ENCODE assay signal across 7 cellular contexts in the genomic region with DNA sequence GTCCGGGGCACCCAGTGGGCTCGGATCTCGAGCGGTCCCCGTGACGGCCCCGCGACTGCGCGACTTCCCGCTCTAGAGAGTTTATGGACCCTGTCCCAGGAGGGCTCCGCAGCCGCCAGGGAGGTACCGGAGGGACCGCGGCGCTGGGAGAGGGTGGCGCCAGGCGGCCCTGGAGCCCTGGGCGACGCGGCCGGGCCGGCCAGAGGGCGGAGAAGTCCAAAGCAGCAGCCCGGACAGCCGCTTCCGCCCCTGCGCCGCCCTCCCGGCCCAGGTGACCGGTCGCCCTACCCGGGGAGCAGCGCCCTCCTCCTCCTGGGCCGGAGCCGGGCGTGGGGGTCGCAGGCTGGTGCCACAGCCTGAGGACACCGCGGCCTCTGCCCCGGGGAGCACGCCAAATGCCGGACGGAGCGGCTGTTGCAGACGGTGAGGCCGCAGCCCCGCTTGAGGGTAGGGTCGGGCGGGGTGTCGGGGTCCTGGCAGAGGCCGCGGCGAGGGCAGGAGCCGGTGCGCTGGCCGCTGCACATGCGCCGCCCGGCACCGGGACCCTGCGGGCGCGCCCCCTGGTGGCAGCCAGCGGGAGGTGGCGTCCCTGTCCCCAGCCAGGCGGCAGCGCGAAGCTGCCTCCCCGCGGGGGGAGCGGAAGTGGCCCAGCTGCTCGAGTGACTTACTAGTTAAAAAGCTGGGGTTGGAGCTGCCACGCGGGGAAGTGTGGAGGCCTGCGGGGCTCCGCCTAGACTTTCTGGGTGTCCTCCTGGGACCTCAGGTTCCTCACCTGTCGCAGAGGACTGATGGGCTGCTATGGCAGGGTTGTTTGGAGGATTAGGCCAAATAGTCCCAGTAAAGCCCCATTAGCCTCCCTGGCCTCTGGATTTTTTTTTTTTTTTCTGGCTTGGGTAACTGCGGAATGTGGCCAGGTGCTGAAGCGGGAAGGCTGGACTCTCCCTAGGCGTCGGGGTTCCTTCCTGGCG. TPM values are rescaled to one million over a fixed set of nuclear protein-coding genes. Genes with fewer than 3 reads are reported as not detected.
A peak's percentile ranks its signal among the peaks of the same experiment; 100 is the strongest.
DNase-seq lines count a peak whose midpoint lies in the region; ATAC-seq and TF ChIP-seq lines count a peak whose summit lies in the region.

No MANE protein-coding gene starts in this region.

- DNase-seq in NCI-H2171 (lab: John Stamatoyannopoulos, UW) (peak; percentile 77), dedifferentiated amniotic fluid mesenchymal stem cell (ENCODE audit: extremely low spot score) (peak; percentile 72), left lung (peak; percentile 88 to 98)
- DNase-seq in activated CD4-positive, alpha-beta T cell treated with anti-CD3 and anti-CD28 coated beads for 48 hours, result peak; percentile 91
- peak; percentile 88 for DNase-seq in stimulated activated CD4-positive, alpha-beta T cell treated with anti-CD3 and anti-CD28 coated beads, Interleukin-1b, Interleukin-23, amount 100 ng/mL, for 48 hours

- TF ChIP-seq CTCF in left lung (IDR thresholded peaks at IDR 0.05), result peak; percentile 99

- ATAC-seq in GM18517 (IDR thresholded peaks at IDR 0.05; ENCODE audit: unreplicated experiment) (peak; percentile 93), HG02973 (IDR thresholded peaks at IDR 0.05; ENCODE audit: unreplicated experiment) (peak; percentile 96), left lung (peak; percentile 98)

- intact Hi-C loops in left lung (cut with DNase I), result no loop called here

- H3K9me3 ChIP-seq in left lung, result peaks cover 0 to 4% of the 10 kb centered on the region in 2 donors

- H3K27ac ChIP-seq in left lung, result peak overlapping the region; percentile 67 to 68

- H3K27me3 ChIP-seq in left lung, result peaks cover 0 to 12% of the 10 kb centered on the region in 2 donors

- H3K4me3 ChIP-seq in left lung, result peak overlapping the region; percentile 62 to 82

- peaks cover 0 to 16% of the 10 kb centered on the region in 2 donors for H3K4me1 ChIP-seq in left lung

- no peaks in the 10 kb centered on the region for H3K36me3 ChIP-seq in left lung

RNA-seq across cellular contexts. Expression of gene ZNF678, which starts 20.9 kb away (rescaled TPM):
- total RNA-seq in left lung, result 1 to 10 TPM; 7.3 to 8.4 TPM

Comparison
In these comparisons a context has a peak if more than half of its experiments do, and no peak if none do; other contexts are left out.
1. Peak in every context shown above with its lines: DNase-seq, ATAC-seq, H3K4me3 ChIP-seq and H3K27ac ChIP-seq.